In genomic region chr20:8127553-8128255, GRCh38 we compare ENCODE assay signal across 11 cellular contexts. TPM values are rescaled to one million over a fixed set of nuclear protein-coding genes. Genes with fewer than 3 reads are reported as not detected.
DNase-seq lines count a peak whose midpoint lies in the region; ATAC-seq and TF ChIP-seq lines count a peak whose summit lies in the region.
"Had no signal": no experiment of that assay in that cellular context is flagged by ENCODE, and none has a peak within 500 bp of the region (broad histone marks: within the 10 kb centered on the region; RNA-seq: fewer than 3 reads in every experiment).

No MANE protein-coding gene starts in this region.

- peaks cover 12% of the 10 kb centered on the region for H3K27me3 ChIP-seq in A673 (replicated peaks; ENCODE audit: insufficient read depth, low read depth, low read length, poor library complexity)
- H3K27me3 ChIP-seq in transverse colon: peaks cover 23% of the 10 kb centered on the region

- CTCF ChIA-PET in A673 (lab: Charles Lee): no interaction called here

- H3K4me1 ChIP-seq in A673 (ENCODE audit: insufficient read depth, low read length, poor library complexity, severe bottlenecking) (peaks cover 3% of the 10 kb centered on the region), transverse colon (peaks cover 0 to 18% (median 5%) of the 10 kb centered on the region in 4 donors)

- BruUV-seq in A673 (replicated peaks; lab: Mats Ljungman, UMichigan): no TSS peak

- TF ChIP-seq EP300 in transverse colon (IDR thresholded peaks at IDR 0.05; ENCODE audit: low read depth): no peak

- H3K9me3 ChIP-seq in A673 (ENCODE audit: low read depth, low read length, poor library complexity, severe bottlenecking) (no peaks in the 10 kb centered on the region), transverse colon (no peaks in the 10 kb centered on the region)

- H3K36me3 ChIP-seq in A673 (ENCODE audit: insufficient read depth, low read length, poor library complexity, severe bottlenecking) (no peaks in the 10 kb centered on the region), transverse colon (no peaks in the 10 kb centered on the region)

- peak; percentile 68 for ATAC-seq in GM19328 (IDR thresholded peaks at IDR 0.05; ENCODE audit: unreplicated experiment)
- ATAC-seq in HG02870 (IDR thresholded peaks at IDR 0.05; ENCODE audit: unreplicated experiment): peak; percentile 90

- no peak for TF ChIP-seq CTCF in GM13977 (IDR thresholded peaks at IDR 0.05; ENCODE audit: extremely low read depth, insufficient read depth, missing control alignments)
- TF ChIP-seq CTCF in A673 (conservative IDR thresholded peaks at IDR 0.05; ENCODE audit: low read depth, low read length): no peak
- no peak for TF ChIP-seq CTCF in transverse colon (IDR thresholded peaks at IDR 0.05)

- H3K4me3 ChIP-seq in A673 (ENCODE audit: low read depth, low read length, poor library complexity, severe bottlenecking): no peak overlapping the region
- no peak overlapping the region for H3K4me3 ChIP-seq in transverse colon

- in situ Hi-C loops in GM13977 (cut with MboI; ENCODE audit: low pct_unique_long_range_greater_than_20kb, low sequenced_read_pairs, unreplicated experiment) (no loop called here), transverse colon (cut with MboI; ENCODE audit: low pct_ligation_motif_present in 1 of 4, low pct_unique_long_range_greater_than_20kb in 1 of 4, low sequenced_read_pairs in 3 of 4) (loop anchor here in 3 of 4 donors (25.0 kb wide), 3 partner anchors 185 to 585 kb away; no protein-coding TSS in a partner anchor)

- H3K27ac ChIP-seq in A673 (ENCODE audit: low read depth, low read length, poor library complexity, severe bottlenecking): no peak overlapping the region
- peak overlapping the region in 1 of 4 donors; percentile 50 for H3K27ac ChIP-seq in transverse colon
- H3K27ac ChIP-seq: epithelial cell of prostate had no signal

- WGBS in transverse colon (ENCODE audit: low coverage in 1 of 2), 2 donors: 65 to 69% methylated on average over 6 of the region's 6 CpGs

- intact Hi-C loops in A673 (cut with micrococcal nuclease; ENCODE audit: unreplicated experiment): no loop called here
- intact Hi-C loops in transverse colon (cut with DNase I; ENCODE audit: low total_unique reads): no loop called here

- POLR2A ChIA-PET in A673 (lab: Charles Lee; ENCODE audit: low non-redundant PET): no interaction called here

- TF ChIP-seq POLR2A in transverse colon (IDR thresholded peaks at IDR 0.05): no peak

- DNase-seq in GM13977 (ENCODE audit: low spot score) (peak; percentile 43), NCI-H526 treated with DMSO at 0.1 percent for 48 hours (lab: John Stamatoyannopoulos, UW) (peak; percentile 85), A673 (ENCODE audit: low spot score) (no peak), transverse colon (no peak), UCSD-AML1 (lab: John Stamatoyannopoulos, UW; ENCODE audit: unreplicated experiment) (no peak)
- DNase-seq in stimulated activated naive CD4-positive, alpha-beta T cell treated with Interleukin-2 at 50 U/mL for 16 hours (lab: John Stamatoyannopoulos, UW): no peak
- DNase-seq: HFFc6, NCI-H2029 had no signal

RNA-seq across cellular contexts. Expression of gene PLCB1, which starts 4.4 kb away (rescaled TPM):
- total RNA-seq in A673 (2021) (6.8 and 10.4 TPM in 2 replicates), transverse colon (10 to 100 TPM; 13.1 to 18.6 (median 15.8) TPM)

Comparison
In these comparisons a context has a peak if more than half of its experiments do, and no peak if none do; other contexts are left out.
1. DNase-seq: peak in GM13977 (single experiment) and NCI-H526 treated with DMSO at 0.1 percent for 48 hours (single experiment); none in A673 (single experiment), stimulated activated naive CD4-positive, alpha-beta T cell treated with Interleukin-2 at 50 U/mL for 16 hours (single experiment), transverse colon (single experiment) and UCSD-AML1 (single experiment).